In genomic region chr9:5499889-5500398, GRCh38 we compare ENCODE assay signal across 1 cellular context.
TF ChIP-seq lines count a peak whose summit lies in the region.

No MANE protein-coding gene starts in this region.

TF ChIP-seq in K562, 482 proteins besides CTCF, POLR2A, EP300 and RAD21 (continued from another document):
- TF ChIP-seq ZNF609 (CRISPR knock-in tag; IDR thresholded peaks at IDR 0.05; ENCODE audit: borderline replicate concordance) (no peak), ZNF316 (IDR thresholded peaks at IDR 0.05) (no peak), LEF1 (IDR thresholded peaks at IDR 0.05) (no peak), CHCHD3 (CRISPR knock-in tag; IDR thresholded peaks at IDR 0.05) (no peak), ZNF511 (CRISPR knock-in tag; IDR thresholded peaks at IDR 0.05) (no peak), HNRNPH1 (optimal IDR thresholded peaks at IDR 0.05; ENCODE audit: low read depth, low read length) (no peak), CBX3 (IDR thresholded peaks at IDR 0.05; ENCODE audit: borderline replicate concordance in 1 of 2, low read length in 2 of 2) (no peak), ETS2 (tag; IDR thresholded peaks at IDR 0.05; ENCODE audit: borderline replicate concordance, poor library complexity, severe bottlenecking) (no peak), RBFOX2 (IDR thresholded peaks at IDR 0.05; ENCODE audit: low read depth, low read length) (no peak), HDGF (IDR thresholded peaks at IDR 0.05) (no peak), ZNF764 (CRISPR knock-in tag; IDR thresholded peaks at IDR 0.05; ENCODE audit: low read depth) (no peak), TAL1 (IDR thresholded peaks at IDR 0.05) (peak; percentile 49), ZBTB40 (IDR thresholded peaks at IDR 0.05) (no peak), ZBTB40 (CRISPR knock-in tag; IDR thresholded peaks at IDR 0.05) (no peak), CHD2 (IDR thresholded peaks at IDR 0.05; ENCODE audit: low read depth, low read length) (no peak), NFIC (IDR thresholded peaks at IDR 0.05) (peak; percentile 84)
